In the genomic region with DNA sequence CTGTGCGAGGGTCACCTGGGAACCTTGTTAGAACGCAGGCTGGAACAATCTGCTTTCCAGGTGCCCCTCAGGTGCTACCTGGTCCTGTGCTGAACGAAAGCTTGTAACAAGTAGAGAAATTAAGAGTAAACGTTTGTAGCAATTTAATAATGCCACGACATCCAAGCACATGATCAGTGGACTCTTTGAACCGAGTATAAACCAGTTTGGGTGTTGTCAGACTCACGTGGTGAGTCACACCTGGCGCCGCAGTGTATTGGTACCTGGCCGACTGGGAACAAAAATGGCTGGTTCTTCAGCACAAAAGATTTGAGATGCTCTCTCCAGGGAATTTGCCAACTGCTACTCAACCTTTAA, we compare ENCODE assay signal across 8 cellular contexts. TPM values are rescaled to one million over a fixed set of nuclear protein-coding genes. Genes with fewer than 3 reads are reported as not detected.
DNase-seq lines count a peak whose midpoint lies in the region; ATAC-seq, FAIRE-seq and TF ChIP-seq lines count a peak whose summit lies in the region.

No MANE protein-coding gene starts in this region.

- H3K79me1 ChIP-seq in mesenchymal stem cell (replicated peaks; ENCODE audit: low read length, poor library complexity, severe bottlenecking), result peaks cover 2% of the 10 kb centered on the region

- no peak overlapping the region for H3K14ac ChIP-seq in mesenchymal stem cell (ENCODE audit: low read length in 2 of 2)

- H3K36me3 ChIP-seq in liver (ENCODE audit: control insufficient read depth in 4 of 4, insufficient read depth in 3 of 4, low read depth in 1 of 4, low read length in 3 of 4) (no peaks in the 10 kb centered on the region), HepG2 (replicated peaks in 1 of 2; ENCODE audit: control insufficient read depth in 1 of 2, insufficient read depth in 2 of 2, low read length in 2 of 2) (no peaks in the 10 kb centered on the region), body of pancreas (replicated peaks in 1 of 2; ENCODE audit: insufficient read depth in 1 of 2, low read depth in 2 of 2) (no peaks in the 10 kb centered on the region), mesenchymal stem cell (ENCODE audit: control insufficient read depth in 1 of 2, insufficient read depth in 2 of 2, low read depth in 1 of 2, low read length in 2 of 2) (no peaks in the 10 kb centered on the region), uterus (no peaks in the 10 kb centered on the region)

- H3K4me2 ChIP-seq in HepG2 (ENCODE audit: low read depth, low read length) (no peak overlapping the region; the same call in 1 of the 2 replicates), mesenchymal stem cell (ENCODE audit: low read length, poor library complexity, severe bottlenecking) (peak overlapping the region; percentile 88)

- H3K9ac ChIP-seq in liver (ENCODE audit: low read depth in 1 of 2, low read length in 2 of 2) (no peak overlapping the region), HepG2 (ENCODE audit: insufficient read depth, low read depth, low read length) (no peak overlapping the region), mesenchymal stem cell (ENCODE audit: low read length) (peak overlapping the region; percentile 80)

- DNase-seq in HepG2 (ENCODE audit: low spot score) (no peak), body of pancreas (peak; percentile 74 to 87 (median 84)), mesenchymal stem cell (no peak), uterus (no peak), EL (no peak), anterior cingulate cortex (lab: John Stamatoyannopoulos, UW) (no peak)
- no peak for DNase-seq in NK-92 treated with Interleukin-12 subunit alpha and Interleukin-12 subunit beta, amount 100 ng/mL, for 24 hours (lab: John Stamatoyannopoulos, UW)

- H3K79me2 ChIP-seq in HepG2 (ENCODE audit: insufficient read depth, low read length), result no peaks in the 10 kb centered on the region

- peak overlapping the region in 1 of 2 experiments; percentile 32 for H3K4ac ChIP-seq in mesenchymal stem cell (ENCODE audit: low read depth in 1 of 2, low read length in 2 of 2)

- H3K23ac ChIP-seq in mesenchymal stem cell (ENCODE audit: low read length in 2 of 2), result no peak overlapping the region

- peak overlapping the region in 2 of 3 donors; percentile 67 to 69 for H3K4me3 ChIP-seq in liver (ENCODE audit: low read depth in 1 of 3, low read length in 3 of 3)
- no peak overlapping the region for H3K4me3 ChIP-seq in HepG2 (replicated peaks in 1 of 3; ENCODE audit: insufficient read depth in 1 of 3, low read depth in 2 of 3, low read length in 3 of 3)
- no peak overlapping the region for H3K4me3 ChIP-seq in body of pancreas
- peak overlapping the region in 1 of 2 experiments; percentile 81 for H3K4me3 ChIP-seq in mesenchymal stem cell (ENCODE audit: insufficient read depth in 1 of 2, low read depth in 1 of 2, low read length in 2 of 2)
- H3K4me3 ChIP-seq in uterus, result peak overlapping the region in 1 of 2 donors; percentile 64

- FAIRE-seq in HepG2 (lab: Jason Lieb, UNC), result no peak

- no peak for TF ChIP-seq EP300 in HepG2 (IDR thresholded peaks at IDR 0.05; ENCODE audit: low read depth in 2 of 2, low read length in 2 of 2)
- no peak for TF ChIP-seq EP300 in HepG2 (CRISPR knock-in tag; IDR thresholded peaks at IDR 0.05; ENCODE audit: borderline replicate concordance)

- H4K8ac ChIP-seq in mesenchymal stem cell (ENCODE audit: low read length), result peak overlapping the region; percentile 86

- BruUV-seq in HepG2 (replicated peaks; lab: Mats Ljungman, UMichigan), result no TSS peak

- H2AFZ ChIP-seq in HepG2 (ENCODE audit: low read length), result no peak overlapping the region
- no peak overlapping the region for H2AFZ ChIP-seq in mesenchymal stem cell (ENCODE audit: low read depth, low read length)

- H4K91ac ChIP-seq in mesenchymal stem cell (ENCODE audit: low read length), result no peak overlapping the region

- CTCF ChIA-PET in HepG2 (lab: Yijun Ruan, JAX; ENCODE audit: low intra/inter-chr PET ratio, low total read pairs), result no interaction called here

- H3K18ac ChIP-seq in mesenchymal stem cell (ENCODE audit: low read depth in 1 of 2, low read length in 2 of 2), result peak overlapping the region in 1 of 2 experiments; percentile 48

- H3K27ac ChIP-seq in liver (ENCODE audit: low read depth in 1 of 2, low read length in 2 of 2), result peak overlapping the region; percentile 25 to 71
- no peak overlapping the region for H3K27ac ChIP-seq in HepG2 (ENCODE audit: extremely low read length, insufficient read depth, low read length)
- H3K27ac ChIP-seq in body of pancreas, result peak overlapping the region; percentile 91 to 99 (median 94)
- H3K27ac ChIP-seq in mesenchymal stem cell (ENCODE audit: low read length, poor library complexity, severe bottlenecking), result no peak overlapping the region
- H3K27ac ChIP-seq in uterus, result peak overlapping the region; percentile 69 to 73

- H2BK12ac ChIP-seq in mesenchymal stem cell (ENCODE audit: low read length in 2 of 2), result peak overlapping the region in 1 of 2 experiments; percentile 12

- H2BK120ac ChIP-seq in mesenchymal stem cell (ENCODE audit: low read depth, low read length), result no peak overlapping the region

- H2BK5ac ChIP-seq in mesenchymal stem cell (ENCODE audit: low read depth, low read length, poor library complexity, severe bottlenecking), result no peak overlapping the region

- no peak overlapping the region for H2BK15ac ChIP-seq in mesenchymal stem cell (ENCODE audit: low read depth, poor library complexity, severe bottlenecking)

- no peak overlapping the region for H2AK5ac ChIP-seq in mesenchymal stem cell (ENCODE audit: low read length, severe bottlenecking)

- H3K9me3 ChIP-seq in liver (ENCODE audit: control insufficient read depth in 4 of 4, low read length in 3 of 4) (no peaks in the 10 kb centered on the region), HepG2 (ENCODE audit: low read length) (no peaks in the 10 kb centered on the region), body of pancreas (no peaks in the 10 kb centered on the region), mesenchymal stem cell (ENCODE audit: control insufficient read depth, low read length) (no peaks in the 10 kb centered on the region), uterus (no peaks in the 10 kb centered on the region)

- TF ChIP-seq RAD21 in liver (IDR thresholded peaks at IDR 0.05), result no peak
- no peak for TF ChIP-seq RAD21 in HepG2 (CRISPR knock-in tag; IDR thresholded peaks at IDR 0.05)

- POLR2A ChIA-PET in HepG2 (lab: Yijun Ruan, JAX), result no interaction called here

- 32% methylated on average over 10 of the region's 10 CpGs for WGBS in liver
- 6% methylated on average over 9 of the region's 10 CpGs for WGBS in HepG2 (ENCODE audit: low lambda C conversion rate)
- whole genome bisulfite sequencing in body of pancreas, 2 donors, result 8 to 9% methylated on average over 10 of the region's 10 CpGs
- WGBS in mesenchymal stem cell, result 44% methylated on average over 10 of the region's 10 CpGs

- in situ Hi-C loops in HepG2 (cut with HindIII; ENCODE audit: extremely low pct_ligation_motif_present, low pct_unique_long_range_greater_than_20kb), result loop anchor here (10.0 kb wide), 1 partner anchor 248 kb away; no protein-coding TSS in a partner anchor

- ATAC-seq in HepG2 (no peak), body of pancreas (peak; percentile 63)

- TF ChIP-seq CTCF in liver (IDR thresholded peaks at IDR 0.05; ENCODE audit: low read depth, low read length, missing input control) (no peak), HepG2 (CRISPR knock-in tag; IDR thresholded peaks at IDR 0.05) (no peak), body of pancreas (IDR thresholded peaks at IDR 0.05) (no peak), uterus (IDR thresholded peaks at IDR 0.05) (no peak)

- no peak for TF ChIP-seq POLR2A in HepG2 (IDR thresholded peaks at IDR 0.05; ENCODE audit: insufficient read depth in 1 of 2, low read depth in 2 of 2, low read length in 2 of 2)
- no peak for TF ChIP-seq POLR2A in body of pancreas (IDR thresholded peaks at IDR 0.05)
- TF ChIP-seq POLR2A in uterus (IDR thresholded peaks at IDR 0.05), result no peak

- no peaks in the 10 kb centered on the region; the same call in 1 of the 2 replicates for H4K20me1 ChIP-seq in HepG2 (ENCODE audit: insufficient read depth, low read length)

- H3K27me3 ChIP-seq in liver (ENCODE audit: control insufficient read depth in 4 of 4, insufficient read depth in 4 of 4, low read length in 3 of 4) (peaks cover 0 to 16% (median 4%) of the 10 kb centered on the region in 4 donors), HepG2 (ENCODE audit: control insufficient read depth in 1 of 2, insufficient read depth in 2 of 2, low read length in 2 of 2) (peaks cover 5 to 37% of the 10 kb centered on the region in 2 experiments; a peak in 3 of 5 replicates), body of pancreas (no peaks in the 10 kb centered on the region), mesenchymal stem cell (ENCODE audit: control insufficient read depth in 1 of 2, insufficient read depth in 1 of 2, low read length in 2 of 2) (peaks cover 3 to 17% of the 10 kb centered on the region in 2 experiments), uterus (no peaks in the 10 kb centered on the region)

- peaks cover 3 to 20% (median 13%) of the 10 kb centered on the region in 4 donors for H3K4me1 ChIP-seq in liver (ENCODE audit: control insufficient read depth in 4 of 4, insufficient read depth in 4 of 4, low read length in 3 of 4)
- peaks cover 18% of the 10 kb centered on the region for H3K4me1 ChIP-seq in HepG2 (ENCODE audit: insufficient read depth, low read length)
- peaks cover 24% of the 10 kb centered on the region for H3K4me1 ChIP-seq in body of pancreas
- peaks cover 5% of the 10 kb centered on the region for H3K4me1 ChIP-seq in mesenchymal stem cell (ENCODE audit: control insufficient read depth, insufficient read depth, low read depth, low read length)
- H3K4me1 ChIP-seq in uterus, result no peaks in the 10 kb centered on the region

- intact Hi-C loops in HepG2 (cut with micrococcal nuclease; ENCODE audit: unreplicated experiment) (no loop called here), body of pancreas (cut with DNase I) (no loop called here), uterus (cut with DNase I; ENCODE audit: low total_unique reads) (no loop called here)

RNA-seq across cellular contexts. Expression of a gene that starts 0.9 kb away (rescaled TPM):
- total RNA-seq in liver, result 10 to 100 TPM in 1 of 2 donors, 1 to 10 TPM in 1; 4.8 to 15.3 TPM
- 1 to 10 TPM; 4.3 to 9.5 TPM for polyA plus RNA-seq in liver
- 14.0 and 14.8 TPM in 2 replicates for total RNA-seq in HepG2 (2016; rRNA removed; fragmentation: Illumina TruSeq; extraction: Trizol)
- 0.71 and 1.1 TPM in 2 replicates for total RNA-seq in HepG2 (2016; cell fraction: cytosol; rRNA removed; fragmentation: Illumina TruSeq; extraction: Trizol; ENCODE audit: low read depth)
- 12.7 and 14.5 TPM in 2 replicates for total RNA-seq in HepG2 (2016; cell fraction: insoluble cytoplasmic fraction; rRNA removed; fragmentation: Illumina TruSeq; extraction: Trizol)
- total RNA-seq in HepG2 (2016; cell fraction: membrane; rRNA removed; fragmentation: Illumina TruSeq; extraction: Trizol), result 2.1 and 2.5 TPM in 2 replicates
- 13.7 and 14.0 TPM in 2 replicates for total RNA-seq in HepG2 (2016; cell fraction: nucleus; rRNA removed; fragmentation: Illumina TruSeq; extraction: Trizol)
- 4.5 and 6.2 TPM in 2 replicates for polyA plus RNA-seq in HepG2 (2011; rRNA removed)
- 4.8 and 5.4 TPM in 2 replicates for polyA plus RNA-seq in HepG2 (2011; cell fraction: cytosol; rRNA removed)
- 9.9 and 11.4 TPM in 2 replicates for polyA plus RNA-seq in HepG2 (2011; cell fraction: nucleus; rRNA removed)
- 16.8 and 17.6 TPM in 2 replicates for polyA plus RNA-seq in HepG2 (2012)
- 0.22 and 0.27 TPM in 2 replicates for polyA plus RNA-seq in HepG2 (2016; cell fraction: cytosol; fragmentation: Illumina TruSeq; extraction: Trizol; ENCODE audit: low read depth)
- 8.5 and 10.2 TPM in 2 replicates for polyA plus RNA-seq in HepG2 (2016; cell fraction: insoluble cytoplasmic fraction; fragmentation: Illumina TruSeq; extraction: Trizol; ENCODE audit: low read depth)
- 0.73 and 0.76 TPM in 2 replicates for polyA plus RNA-seq in HepG2 (2016; cell fraction: membrane; fragmentation: Illumina TruSeq; extraction: Trizol; ENCODE audit: low read depth)
- 10.0 and 10.4 TPM in 2 replicates for polyA plus RNA-seq in HepG2 (2016; cell fraction: nucleus; fragmentation: Illumina TruSeq; extraction: Trizol; ENCODE audit: insufficient read depth, low read depth)
- 16.0 and 20.3 TPM in 2 replicates for polyA minus RNA-seq in HepG2 (2011; rRNA and poly(A)+ RNA removed; ENCODE audit: low replicate concordance)
- polyA minus RNA-seq in HepG2 (2011; cell fraction: cytosol; rRNA and poly(A)+ RNA removed), result 9.8 and 12.3 TPM in 2 replicates
- 23.9 and 27.7 TPM in 2 replicates for polyA minus RNA-seq in HepG2 (2011; cell fraction: nucleus; rRNA and poly(A)+ RNA removed)
- 100 to 1,000 TPM in 1 of 2 donors, 10 to 100 TPM in 1; 35.8 to 162 TPM for total RNA-seq in body of pancreas
- 73.4 TPM for polyA plus RNA-seq in mesenchymal stem cell (2013, experiment 1 of 2)
- 68.5 TPM for polyA plus RNA-seq in mesenchymal stem cell (2013, experiment 2 of 2)
- 10 to 100 TPM in 3 of 4 donors, 1 to 10 TPM in 1; 3.2 to 30.7 (median 22.9) TPM for total RNA-seq in uterus

Comparison
In these comparisons a context has a peak if more than half of its experiments do, and no peak if none do; other contexts are left out.
1. H3K27ac ChIP-seq: peak in liver (2 of 2), body of pancreas (4 of 4) and uterus (2 of 2); none in HepG2 (single experiment) and mesenchymal stem cell (single experiment).
2. H3K4me3 ChIP-seq: peak in liver (2 of 3); none in HepG2 (0 of 3) and body of pancreas (0 of 2).
3. DNase-seq: peak in body of pancreas (4 of 4); none in HepG2 (single experiment), mesenchymal stem cell (single experiment), uterus (0 of 2), EL (single experiment), anterior cingulate cortex (0 of 58) and NK-92 treated with Interleukin-12 subunit alpha and Interleukin-12 subunit beta, amount 100 ng/mL, for 24 hours (single experiment).